ENCODE assay signal across 19 cellular contexts in genomic region chr3:184459355-184459754, GRCh38.
DNase-seq lines count a peak whose midpoint lies in the region; ATAC-seq, FAIRE-seq and TF ChIP-seq lines count a peak whose summit lies in the region.
"Had no signal": no experiment of that assay in that cellular context is flagged by ENCODE, and none has a peak within 500 bp of the region (broad histone marks: within the 10 kb centered on the region; RNA-seq: fewer than 3 reads in every experiment).

No MANE protein-coding gene starts in this region.

- H2BK20ac ChIP-seq in H9 (ENCODE audit: low read depth, low read length, poor library complexity, severe bottlenecking): no peak overlapping the region

- H3K23ac ChIP-seq in H9 (ENCODE audit: insufficient read length, low read depth, low read length): no peak overlapping the region

- no peak for TF ChIP-seq CTCF in AG10803 (conservative IDR thresholded peaks at IDR 0.05; ENCODE audit: low read length)
- no peak for TF ChIP-seq CTCF in HFFc6 (IDR thresholded peaks at IDR 0.05)
- no peak for TF ChIP-seq CTCF in left lung (IDR thresholded peaks at IDR 0.05)
- no peak for TF ChIP-seq CTCF in H9 (conservative IDR thresholded peaks at IDR 0.05)

- H3T11ph ChIP-seq in H9 (ENCODE audit: low read length): no peak overlapping the region

- H3K27ac ChIP-seq in left lung (no peak overlapping the region), H9 (ENCODE audit: insufficient read length, low read depth, low read length) (no peak overlapping the region)

- H4K5ac ChIP-seq in H9 (ENCODE audit: insufficient read length, low read depth, low read length): no peak overlapping the region

- H3K4me3 Mint-ChIP-seq in HFFc6 (peak overlapping the region; percentile 28; the same call in 1 of the 2 replicates), H9 (no peak overlapping the region)
- H3K4me3 Mint-ChIP-seq: activated CD8-positive, alpha-beta T cell treated with anti-CD3 and anti-CD28 coated beads, Interleukin-2, amount 10 ng/mL, durations not matched to agents 7 days and 5 days had no signal

- FAIRE-seq in GM12891 (lab: Jason Lieb, UNC): no peak
- FAIRE-seq: keratinocyte, TTC549 had no signal

- H2BK12ac ChIP-seq in H9 (ENCODE audit: insufficient read length, low read depth, low read length): no peak overlapping the region

- no peak overlapping the region for H2BK120ac ChIP-seq in H9 (ENCODE audit: low read depth, low read length, poor library complexity, severe bottlenecking)

- H2BK15ac ChIP-seq in H9 (ENCODE audit: low read depth, low read length): no peak overlapping the region

- no peaks in the 10 kb centered on the region for H3K23me2 ChIP-seq in H9 (ENCODE audit: insufficient read length, low read depth, low read length, poor library complexity, severe bottlenecking)

- no peaks in the 10 kb centered on the region for H3K9me3 ChIP-seq in left lung
- no peaks in the 10 kb centered on the region for H3K9me3 ChIP-seq in H9 (ENCODE audit: control insufficient read depth, low read depth, low read length)

- no peak overlapping the region for H3K14ac ChIP-seq in H9 (ENCODE audit: insufficient read depth, low read length)

- no peak overlapping the region for H4K91ac ChIP-seq in H9 (ENCODE audit: insufficient read length, low read depth, low read length)

- H3K79me1 ChIP-seq in H9 (ENCODE audit: insufficient read depth, low read depth, low read length, poor library complexity, severe bottlenecking): no peaks in the 10 kb centered on the region

- H3K79me2 ChIP-seq in H9 (ENCODE audit: insufficient read depth, low read length): no peaks in the 10 kb centered on the region

- H3K4me3 ChIP-seq in AG10803 (ENCODE audit: low read length): no peak overlapping the region
- H3K4me3 ChIP-seq in left lung: no peak overlapping the region

- ATAC-seq in left lung (peak; percentile 41), GM21825 (IDR thresholded peaks at IDR 0.05; ENCODE audit: unreplicated experiment) (no peak)
- ATAC-seq: activated CD8-positive, alpha-beta T cell treated with anti-CD3 and anti-CD28 coated beads, Interleukin-2, amount 10 ng/mL, durations not matched to agents 7 days and 5 days had no signal

- DNase-seq in AG10803 (ENCODE audit: low read depth) (peak; percentile 43), HFFc6 (peak; percentile 86), astrocyte of the hippocampus (ENCODE audit: low read depth, low spot score) (peak; percentile 41), left lung (no peak), NCI-H510A (lab: John Stamatoyannopoulos, UW) (no peak), GM12891 (ENCODE audit: insufficient read length, low spot score) (no peak), H9 (no peak)
- DNase-seq: activated CD8-positive, alpha-beta T cell treated with anti-CD3 and anti-CD28 coated beads, Interleukin-2, amount 10 ng/mL, durations not matched to agents 7 days and 5 days; activated naive CD4-positive, alpha-beta T cell; cerebellar nuclear complex; erythroblast; NCI-H1417 treated with DMSO at 0.1 percent for 48 hours; NCI-H526 treated with DMSO at 0.1 percent for 48 hours; retina; SHP77; stimulated activated CD4-positive, alpha-beta T cell treated with anti-CD3 and anti-CD28 coated beads, Interleukin-2, amount 100 ng/mL, for 48 hours had no signal

- H2AK5ac ChIP-seq in H9 (ENCODE audit: insufficient read length, low read length): no peak overlapping the region

- no CpG with 5 or more reads among the region's 4 CpGs for WGBS in H9 (ENCODE audit: extremely low coverage, insufficient read length, low lambda C conversion rate)

- peaks cover 5% of the 10 kb centered on the region; the same call in 1 of the 2 replicates for H3K27me3 Mint-ChIP-seq in HFFc6 (ENCODE audit: insufficient read depth)
- peaks cover 6% of the 10 kb centered on the region for H3K27me3 Mint-ChIP-seq in H9 (ENCODE audit: low read depth)

- H3K9me3 Mint-ChIP-seq in HFFc6 (0 out of 2 replicates have a peak, but pooled peaks cover 4% of the 10 kb centered on the region), H9 (peaks cover 22 to 25% of the 10 kb centered on the region in 2 experiments; a peak in 4 of 5 replicates)

- H3K4me1 ChIP-seq in left lung (no peaks in the 10 kb centered on the region), H9 (ENCODE audit: insufficient read depth, low read length) (no peaks in the 10 kb centered on the region)

- H3K27ac Mint-ChIP-seq in HFFc6: peak overlapping the region; percentile 87
- H3K27ac Mint-ChIP-seq in H9: peak overlapping the region in 1 of 3 experiments; percentile 71; a peak in 1 of 7 replicates
- H3K27ac Mint-ChIP-seq: activated CD8-positive, alpha-beta T cell treated with anti-CD3 and anti-CD28 coated beads, Interleukin-2, amount 10 ng/mL, durations not matched to agents 7 days and 5 days had no signal

- no peak overlapping the region for H3K18ac ChIP-seq in H9 (ENCODE audit: insufficient read length, low read depth, low read length)

- H3K4me2 ChIP-seq in H9 (ENCODE audit: insufficient read depth, insufficient read length, low read length): no peak overlapping the region

- H3K4ac ChIP-seq in H9 (ENCODE audit: low read depth, low read length): no peak overlapping the region

- no peak overlapping the region for H4K8ac ChIP-seq in H9 (replicated peaks; ENCODE audit: insufficient read length, low read depth, low read length)

- H3K9ac ChIP-seq in H9 (ENCODE audit: extremely low read depth, insufficient read length, low read length): no peak overlapping the region

- no peaks in the 10 kb centered on the region for H3K36me3 ChIP-seq in left lung

- H3K27me3 ChIP-seq in left lung (no peaks in the 10 kb centered on the region), H9 (ENCODE audit: insufficient read depth, low read length) (no peaks in the 10 kb centered on the region)

- intact Hi-C loops in left lung (cut with DNase I): no loop called here

- H3K56ac ChIP-seq in H9 (ENCODE audit: insufficient read length, low read depth, low read length): no peak overlapping the region

- no peak for TF ChIP-seq POLR2A in GM12891 (IDR thresholded peaks at IDR 0.05; ENCODE audit: low read depth, low read length)

- no peak overlapping the region for H2BK5ac ChIP-seq in H9 (ENCODE audit: insufficient read length, low read length)

- H2AFZ ChIP-seq in H9 (ENCODE audit: low read length): no peak overlapping the region

- H4K20me1 ChIP-seq in H9 (ENCODE audit: control insufficient read depth, insufficient read depth, insufficient read length): no peaks in the 10 kb centered on the region

- H3K36me3 Mint-ChIP-seq in HFFc6 (ENCODE audit: low read depth) (peaks cover 7% of the 10 kb centered on the region), H9 (ENCODE audit: insufficient read depth in 1 of 3, low read depth in 3 of 3) (peaks cover 5 to 9% (median 7%) of the 10 kb centered on the region in 3 experiments; a peak in 6 of 7 replicates)

- H3K4me1 Mint-ChIP-seq in HFFc6 (ENCODE audit: low read depth) (peaks cover 14% of the 10 kb centered on the region), H9 (no peaks in the 10 kb centered on the region; a peak in 1 of 4 replicates)

TF ChIP-seq in GM12891, 5 proteins besides CTCF, POLR2A, EP300 and RAD21:
- TF ChIP-seq PAX5 (IDR thresholded peaks at IDR 0.05; ENCODE audit: insufficient read depth, low read length, severe bottlenecking): no peak
- no peak for TF ChIP-seq POU2F2 (IDR thresholded peaks at IDR 0.05; ENCODE audit: low read depth, low read length)
- no peak for TF ChIP-seq SPI1 (IDR thresholded peaks at IDR 0.05; ENCODE audit: low read depth, low read length)
- no peak for TF ChIP-seq POLR2AphosphoS5 (IDR thresholded peaks at IDR 0.05; ENCODE audit: low read depth, low read length)
- TF ChIP-seq TAF1 (IDR thresholded peaks at IDR 0.05; ENCODE audit: low read depth, low read length): no peak

Comparison
In these comparisons a context has a peak if more than half of its experiments do, and no peak if none do; other contexts are left out.
1. DNase-seq: peak in AG10803 (single experiment), HFFc6 (single experiment) and astrocyte of the hippocampus (single experiment); none in left lung (0 of 2), NCI-H510A (single experiment), GM12891 (single experiment) and H9 (single experiment).